In the genomic region with DNA sequence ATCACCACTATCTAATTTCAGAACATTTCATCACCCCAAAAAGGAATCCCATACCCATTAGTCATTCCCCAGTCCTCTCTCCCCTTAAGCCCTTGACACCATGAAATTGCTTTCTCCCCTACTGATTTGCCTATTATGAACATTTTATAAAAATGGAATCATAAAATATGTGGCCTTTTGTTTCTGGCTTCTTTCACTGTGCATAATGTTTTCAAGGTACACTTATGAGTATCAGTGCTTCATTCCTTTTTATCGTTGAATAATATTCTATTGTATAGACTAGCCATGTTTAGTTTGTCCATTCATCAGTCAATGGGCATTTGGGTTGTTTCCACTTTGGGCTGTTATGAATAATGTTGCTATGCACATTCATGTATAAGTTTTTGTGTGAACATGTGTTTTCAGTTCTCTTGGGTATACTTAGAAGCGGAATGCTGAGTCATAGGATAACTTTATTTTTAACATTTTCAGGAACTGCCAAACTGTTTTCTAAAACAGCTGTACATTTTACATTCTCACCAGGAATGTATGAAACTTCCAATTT, we compare ENCODE assay signal across 10 cellular contexts. TPM values are rescaled to one million over a fixed set of nuclear protein-coding genes. Genes with fewer than 3 reads are reported as not detected.
DNase-seq lines count a peak whose midpoint lies in the region; ATAC-seq and TF ChIP-seq lines count a peak whose summit lies in the region.
"Had no signal": no experiment of that assay in that cellular context is flagged by ENCODE, and none has a peak within 500 bp of the region (broad histone marks: within the 10 kb centered on the region; RNA-seq: fewer than 3 reads in every experiment).

No MANE protein-coding gene starts in this region.

- no peaks in the 10 kb centered on the region for H3K4me1 ChIP-seq in sigmoid colon

- H3K36me3 Mint-ChIP-seq in nephron (ENCODE audit: low read depth), result no peaks in the 10 kb centered on the region
- no peaks in the 10 kb centered on the region for H3K36me3 Mint-ChIP-seq in stimulated activated memory B cell treated with anti-CD40 and anti-IgM and Interleukin-4, amounts not matched to agents 10 μg/mL and 1 μg/mL and 100 μg/mL, for 72 hours

- intact Hi-C loops in sigmoid colon (cut with DNase I), result no loop called here

- peaks cover 4% of the 10 kb centered on the region for H3K27me3 Mint-ChIP-seq in nephron (ENCODE audit: low read depth)
- peaks cover 20% of the 10 kb centered on the region for H3K27me3 Mint-ChIP-seq in stimulated activated memory B cell treated with anti-CD40 and anti-IgM and Interleukin-4, amounts not matched to agents 10 μg/mL and 1 μg/mL and 100 μg/mL, for 72 hours

- no peak for ATAC-seq in stimulated activated memory B cell treated with anti-CD40 and anti-IgM and Interleukin-4, amounts not matched to agents 10 μg/mL and 1 μg/mL and 100 μg/mL, for 72 hours

- TF ChIP-seq EP300 in sigmoid colon (IDR thresholded peaks at IDR 0.05), result no peak

- WGBS in sigmoid colon, 2 donors, result 60 to 85% methylated on average over 2 of the region's 2 CpGs

- no peak for TF ChIP-seq CTCF in nephron (IDR thresholded peaks at IDR 0.05; ENCODE audit: unreplicated experiment in 3 of 3)
- TF ChIP-seq CTCF in sigmoid colon (IDR thresholded peaks at IDR 0.05), result no peak

- H3K27ac ChIP-seq in sigmoid colon, result peak overlapping the region in 2 of 4 donors; percentile 31 to 41

- no peak for TF ChIP-seq POLR2A in sigmoid colon (IDR thresholded peaks at IDR 0.05)

- no peaks in the 10 kb centered on the region for H3K9me3 Mint-ChIP-seq in nephron
- no peaks in the 10 kb centered on the region for H3K9me3 Mint-ChIP-seq in stimulated activated memory B cell treated with anti-CD40 and anti-IgM and Interleukin-4, amounts not matched to agents 10 μg/mL and 1 μg/mL and 100 μg/mL, for 72 hours

- H3K4me3 ChIP-seq in sigmoid colon, result no peak overlapping the region

- H3K27ac Mint-ChIP-seq in nephron, result peak overlapping the region in 2 of 3 experiments; percentile 6 to 34
- H3K27ac Mint-ChIP-seq in stimulated activated memory B cell treated with anti-CD40 and anti-IgM and Interleukin-4, amounts not matched to agents 10 μg/mL and 1 μg/mL and 100 μg/mL, for 72 hours, result no peak overlapping the region

- no peaks in the 10 kb centered on the region for H3K36me3 ChIP-seq in sigmoid colon

- peaks cover 13% of the 10 kb centered on the region for H3K4me1 Mint-ChIP-seq in nephron
- H3K4me1 Mint-ChIP-seq in stimulated activated memory B cell treated with anti-CD40 and anti-IgM and Interleukin-4, amounts not matched to agents 10 μg/mL and 1 μg/mL and 100 μg/mL, for 72 hours, result no peaks in the 10 kb centered on the region

- H3K27me3 ChIP-seq in sigmoid colon, result no peaks in the 10 kb centered on the region

- H3K9me3 ChIP-seq in sigmoid colon, result no peaks in the 10 kb centered on the region

- DNase-seq in GM03348 (ENCODE audit: low spot score), result peak; percentile 77
- DNase-seq in HT1080 (ENCODE audit: low read depth), result peak; percentile 53
- DNase-seq in astrocyte of the hippocampus (ENCODE audit: low read depth, low spot score), result peak; percentile 20
- DNase-seq in sigmoid colon, result no peak
- DNase-seq in OCI-M2 (lab: John Stamatoyannopoulos, UW; ENCODE audit: unreplicated experiment), result no peak
- DNase-seq in NCI-H510A treated with DMSO at 0.1 percent for 48 hours (lab: John Stamatoyannopoulos, UW), result no peak
- DNase-seq: activated CD4-positive, CD25-positive, alpha-beta regulatory T cell; central memory CD4-positive, alpha-beta T cell had no signal

- H3K4me3 Mint-ChIP-seq in nephron, result no peak overlapping the region
- no peak overlapping the region for H3K4me3 Mint-ChIP-seq in stimulated activated memory B cell treated with anti-CD40 and anti-IgM and Interleukin-4, amounts not matched to agents 10 μg/mL and 1 μg/mL and 100 μg/mL, for 72 hours

RNA-seq across cellular contexts. Expression of gene FGF1, which starts 40.4 kb away (rescaled TPM):
- 4.0 and 7.2 TPM in 2 replicates for total RNA-seq in HT1080 (2014; rRNA removed; shearing (Covaris generic))
- 4.7 and 5.6 TPM in 2 replicates for polyA plus RNA-seq in HT1080 (2015; cell fraction: cytosol; rRNA removed)
- polyA plus RNA-seq in HT1080 (2015; cell fraction: nucleus; rRNA removed), result 5.0 and 5.4 TPM in 2 replicates
- 1 to 10 TPM; 2.0 to 5.4 (median 3.8) TPM for total RNA-seq in sigmoid colon
- polyA plus RNA-seq in sigmoid colon, result 1 to 10 TPM in 2 of 3 donors, under 1 TPM in 1; 0.60 to 1.8 (median 1.1) TPM

RNA-seq across cellular contexts. Expression of gene ARHGAP26, which starts 43.9 kb away (rescaled TPM):
- 4.8 and 9.9 TPM in 2 replicates for total RNA-seq in HT1080 (2014; rRNA removed; shearing (Covaris generic))
- polyA plus RNA-seq in HT1080 (2015; cell fraction: cytosol; rRNA removed), result 7.1 and 7.7 TPM in 2 replicates
- 10.0 and 10.4 TPM in 2 replicates for polyA plus RNA-seq in HT1080 (2015; cell fraction: nucleus; rRNA removed)
- 10 to 100 TPM; 13.3 to 25.5 (median 21.7) TPM for total RNA-seq in sigmoid colon
- polyA plus RNA-seq in sigmoid colon, result 10 to 100 TPM in 1 of 3 donors, 1 to 10 TPM in 2; 5.4 to 19.1 (median 9.0) TPM

Comparison
In these comparisons a context has a peak if more than half of its experiments do, and no peak if none do; other contexts are left out.
1. DNase-seq: peak in GM03348 (single experiment), HT1080 (single experiment) and astrocyte of the hippocampus (single experiment); none in sigmoid colon (single experiment), OCI-M2 (single experiment) and NCI-H510A treated with DMSO at 0.1 percent for 48 hours (single experiment).